In the genomic region with DNA sequence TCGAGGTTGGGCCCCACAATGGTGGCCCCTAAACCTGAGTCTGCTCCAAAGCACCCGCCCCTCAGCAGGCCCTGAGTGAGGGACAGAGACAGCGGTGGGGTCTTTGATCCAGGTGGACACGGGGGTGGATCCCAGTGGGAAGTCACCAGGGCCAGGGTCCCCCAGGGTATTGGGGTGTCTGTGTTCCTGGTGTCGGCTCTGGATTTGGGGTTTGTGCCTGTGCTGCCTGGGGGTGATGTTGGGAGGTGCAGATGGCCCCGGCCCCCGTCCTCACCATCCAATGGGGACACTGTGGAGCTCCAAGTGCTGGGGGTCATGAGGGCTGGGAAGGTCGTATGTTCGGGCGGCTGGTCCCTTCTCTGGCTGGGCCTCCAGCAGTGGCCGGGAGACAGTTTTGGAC, we compare ENCODE assay signal across 26 cellular contexts.
DNase-seq lines count a peak whose midpoint lies in the region; ATAC-seq, FAIRE-seq and TF ChIP-seq lines count a peak whose summit lies in the region.
"Had no signal": no experiment of that assay in that cellular context is flagged by ENCODE, and none has a peak within 500 bp of the region (broad histone marks: within the 10 kb centered on the region; RNA-seq: fewer than 3 reads in every experiment).

No MANE protein-coding gene starts in this region.

- no peak for ATAC-seq in RWPE2 (ENCODE audit: low read depth)
- ATAC-seq: activated T-helper 17 cell treated with anti-CD3 and anti-CD28 coated beads, Interleukin-2, amount 50 U/mL, for 72 hours; mucosa of descending colon; psoas muscle had no signal

- H3K9ac ChIP-seq in kidney (ENCODE audit: low read length in 2 of 2): no peak overlapping the region
- H3K9ac ChIP-seq: GM23248, neural progenitor cell had no signal

- H3K27me3 ChIP-seq in RWPE2 (ENCODE audit: insufficient read depth, poor library complexity, severe bottlenecking) (peaks cover 24% of the 10 kb centered on the region), stomach (peaks cover 0 to 33% (median 3%) of the 10 kb centered on the region in 3 donors)
- H3K27me3 ChIP-seq: BE2C, neural progenitor cell, tibial nerve had no signal

- TF ChIP-seq CTCF in RWPE2 (IDR thresholded peaks at IDR 0.05; ENCODE audit: poor library complexity, severe bottlenecking): no peak
- no peak for TF ChIP-seq CTCF in kidney (IDR thresholded peaks at IDR 0.05; ENCODE audit: borderline replicate concordance, extremely low read depth, insufficient read depth)
- TF ChIP-seq CTCF in stomach (IDR thresholded peaks at IDR 0.05): no peak

- no peaks in the 10 kb centered on the region for H3K4me1 ChIP-seq in RWPE2 (ENCODE audit: insufficient read depth, poor library complexity, severe bottlenecking)
- no peaks in the 10 kb centered on the region for H3K4me1 ChIP-seq in kidney (ENCODE audit: control insufficient read depth in 1 of 2, insufficient read depth in 1 of 2, low read depth in 1 of 2, low read length in 2 of 2)
- no peaks in the 10 kb centered on the region for H3K4me1 ChIP-seq in stomach
- H3K4me1 ChIP-seq: breast epithelium, neural progenitor cell, psoas muscle, tibial nerve had no signal

- H3K4me3 ChIP-seq in RWPE2 (ENCODE audit: severe bottlenecking) (no peak overlapping the region), kidney (ENCODE audit: low read length in 2 of 2) (no peak overlapping the region), stomach (no peak overlapping the region)
- H3K4me3 ChIP-seq: breast epithelium, coronary artery, GM23248, mucosa of descending colon, neural progenitor cell, psoas muscle, smooth muscle cell, tibial nerve had no signal

- no peak for FAIRE-seq in kidney (lab: Jason Lieb, UNC)
- no peak for FAIRE-seq in GM19239 (lab: Jason Lieb, UNC)

- intact Hi-C loops in kidney (cut with DNase I) (no loop called here), stomach (cut with DNase I; ENCODE audit: low total_unique reads) (no loop called here)

- peak; percentile 3 for DNase-seq in activated gamma-delta T cell treated with Interleukin-2 at 50 U/mL for 16 hours
- no peak for DNase-seq in activated gamma-delta T cell (lab: John Stamatoyannopoulos, UW)
- DNase-seq in RWPE2 (ENCODE audit: low spot score): peak; percentile 60
- peak; percentile 52 for DNase-seq in kidney
- DNase-seq in stomach: peak; percentile 17
- no peak for DNase-seq in GM19239 (ENCODE audit: insufficient read length, low spot score)
- DNase-seq in GM03348 (ENCODE audit: low spot score): no peak
- no peak for DNase-seq in NCI-H526 treated with DMSO at 0.1 percent for 48 hours (lab: John Stamatoyannopoulos, UW)
- DNase-seq: amniotic stem cell; GM23248; HFFc6; KBM-7; NCI-H1436 treated with DMSO at 0.1 percent for 48 hours; NCI-H748 treated with DMSO at 0.1 percent for 48 hours; stimulated activated CD4-positive, alpha-beta T cell treated with anti-CD3 and anti-CD28 coated beads, Interleukin-2, amount 100 ng/mL, for 48 hours; stimulated activated naive CD4-positive, alpha-beta T cell had no signal

- 68 to 80% (median 75%) methylated on average over 9 to 11 of the region's 11 CpGs for WGBS in stomach, 5 donors

- H3K9me3 ChIP-seq in RWPE2 (ENCODE audit: severe bottlenecking) (peaks cover 3% of the 10 kb centered on the region), kidney (ENCODE audit: control insufficient read depth in 1 of 2, low read length in 2 of 2) (no peaks in the 10 kb centered on the region), stomach (no peaks in the 10 kb centered on the region)
- H3K9me3 ChIP-seq: BE2C, mucosa of descending colon, psoas muscle had no signal

- H3K27ac ChIP-seq in RWPE2 (ENCODE audit: poor library complexity, severe bottlenecking) (no peak overlapping the region), kidney (ENCODE audit: low read depth in 2 of 2, low read length in 2 of 2) (no peak overlapping the region), stomach (no peak overlapping the region)
- H3K27ac ChIP-seq: breast epithelium, coronary artery, GM23248, neural progenitor cell, psoas muscle, RWPE1, tibial nerve had no signal

- no peaks in the 10 kb centered on the region for H3K36me3 ChIP-seq in RWPE2 (ENCODE audit: low read depth)
- no peaks in the 10 kb centered on the region for H3K36me3 ChIP-seq in kidney (ENCODE audit: control insufficient read depth in 1 of 2, insufficient read depth in 2 of 2, low read length in 2 of 2)
- H3K36me3 ChIP-seq in stomach: no peaks in the 10 kb centered on the region
- H3K36me3 ChIP-seq: BE2C, breast epithelium, neural progenitor cell, tibial nerve had no signal

- no peak for TF ChIP-seq POLR2A in stomach (IDR thresholded peaks at IDR 0.05)

- no peak for TF ChIP-seq EP300 in stomach (IDR thresholded peaks at IDR 0.05)

Comparison
In these comparisons a context has a peak if more than half of its experiments do, and no peak if none do; other contexts are left out.
1. DNase-seq: peak in activated gamma-delta T cell treated with Interleukin-2 at 50 U/mL for 16 hours (single experiment), RWPE2 (single experiment), kidney (single experiment) and stomach (single experiment); none in activated gamma-delta T cell (single experiment), GM19239 (single experiment), GM03348 (single experiment) and NCI-H526 treated with DMSO at 0.1 percent for 48 hours (single experiment).